In genomic region chr16:17481741-17482140, GRCh38 we compare ENCODE assay signal across 26 cellular contexts.
"Had no signal": no experiment of that assay in that cellular context is flagged by ENCODE, and none has a peak within 500 bp of the region (broad histone marks: within the 10 kb centered on the region; RNA-seq: fewer than 3 reads in every experiment).

No MANE protein-coding gene starts in this region.

- FAIRE-seq: islet of Langerhans had no signal

- H3K27me3 ChIP-seq: right lobe of liver, testis, tibial nerve had no signal

- H3K4me3 Mint-ChIP-seq: central memory CD8-positive, alpha-beta T cell; effector memory CD8-positive, alpha-beta T cell; memory B cell; mesothelial cell of epicardium; nephron progenitor cell; stimulated activated naive B cell treated with anti-CD40 and anti-IgM and Interleukin-4, amounts not matched to agents 10 μg/mL and 1 μg/mL and 100 μg/mL, for 72 hours; stimulated activated naive CD8-positive, alpha-beta T cell treated with anti-CD3 and anti-CD28 coated beads, Interleukin-15, amount 100 ng/mL, for 72 hours had no signal

- H3K27ac ChIP-seq: epithelial cell of prostate, esophagus squamous epithelium, heart left ventricle, left ventricle myocardium inferior, lower lobe of right lung, parathyroid adenoma, psoas muscle, right lobe of liver, spleen, testis, tibial nerve had no signal

- H3K27ac Mint-ChIP-seq: effector memory CD8-positive, alpha-beta T cell; memory B cell; mesothelial cell of epicardium; naive B cell; nephron progenitor cell; stimulated activated naive B cell treated with anti-CD40 and anti-IgM and Interleukin-4, amounts not matched to agents 10 μg/mL and 1 μg/mL and 100 μg/mL, for 72 hours; stimulated activated naive CD8-positive, alpha-beta T cell treated with anti-CD3 and anti-CD28 coated beads, Interleukin-15, amount 100 ng/mL, for 72 hours had no signal

- DNase-seq: effector memory CD8-positive, alpha-beta T cell; esophagus squamous epithelium; foreskin melanocyte; heart left ventricle; hypothalamus; left ventricle myocardium inferior; lower lobe of right lung; naive B cell; nephron progenitor cell; psoas muscle; retina; right lobe of liver; spleen; stimulated activated CD4-positive, alpha-beta T cell treated with anti-CD3 and anti-CD28 coated beads, Interleukin-15, amount 100 ng/mL, for 24 hours; stimulated activated CD4-positive, alpha-beta T cell treated with anti-CD3 and anti-CD28 coated beads, Interleukin-1b, Interleukin-23, amount 100 ng/mL, for 48 hours; stimulated activated CD4-positive, alpha-beta T cell treated with anti-CD3 and anti-CD28 coated beads, Interleukin-4, amount 100 ng/mL, for 24 hours; stimulated activated naive B cell treated with anti-CD40 and anti-IgM and Interleukin-4, amounts not matched to agents 10 μg/mL and 1 μg/mL and 100 μg/mL, for 72 hours; stimulated activated naive CD8-positive, alpha-beta T cell treated with anti-CD3 and anti-CD28 coated beads, Interleukin-15, amount 100 ng/mL, for 72 hours; testis had no signal

- H3K4me1 ChIP-seq: heart left ventricle, left ventricle myocardium inferior, psoas muscle, right lobe of liver, testis had no signal

- H3K9me3 ChIP-seq: lower lobe of right lung, psoas muscle, right lobe of liver, testis, tibial nerve had no signal

- H3K4me3 ChIP-seq: esophagus squamous epithelium, heart left ventricle, left ventricle myocardium inferior, lower lobe of right lung, psoas muscle, right lobe of liver, spleen, testis, tibial nerve had no signal

- H3K9ac ChIP-seq: parathyroid adenoma had no signal

- H3K36me3 Mint-ChIP-seq: mesothelial cell of epicardium had no signal

- H3K36me3 ChIP-seq: esophagus squamous epithelium, heart left ventricle, left ventricle myocardium inferior, lower lobe of right lung, right lobe of liver, spleen, tibial nerve had no signal

- H3K9me3 Mint-ChIP-seq: central memory CD8-positive, alpha-beta T cell; effector memory CD8-positive, alpha-beta T cell; stimulated activated naive B cell treated with anti-CD40 and anti-IgM and Interleukin-4, amounts not matched to agents 10 μg/mL and 1 μg/mL and 100 μg/mL, for 72 hours; stimulated activated naive CD8-positive, alpha-beta T cell treated with anti-CD3 and anti-CD28 coated beads, Interleukin-15, amount 100 ng/mL, for 72 hours had no signal

- ATAC-seq: effector memory CD8-positive, alpha-beta T cell; heart left ventricle; lower lobe of right lung; psoas muscle; right lobe of liver; stimulated activated naive B cell treated with anti-CD40 and anti-IgM and Interleukin-4, amounts not matched to agents 10 μg/mL and 1 μg/mL and 100 μg/mL, for 72 hours; stimulated activated naive CD8-positive, alpha-beta T cell treated with anti-CD3 and anti-CD28 coated beads, Interleukin-15, amount 100 ng/mL, for 72 hours had no signal
